ENCODE assay signal across 11 cellular contexts in genomic region chr9:131714821-131715220, GRCh38. TPM values are rescaled to one million over a fixed set of nuclear protein-coding genes. Genes with fewer than 3 reads are reported as not detected.
A peak's percentile ranks its signal among the peaks of the same experiment; 100 is the strongest.
DNase-seq lines count a peak whose midpoint lies in the region; ATAC-seq, FAIRE-seq and TF ChIP-seq lines count a peak whose summit lies in the region.
"Had no signal": no experiment of that assay in that cellular context is flagged by ENCODE, and none has a peak within 500 bp of the region (broad histone marks: within the 10 kb centered on the region; RNA-seq: fewer than 3 reads in every experiment).

No MANE protein-coding gene starts in this region.

- DNase-seq in IMR-90 (no peak), brain microvascular endothelial cell (no peak), HepG2 (ENCODE audit: low spot score) (no peak), spleen (no peak), DMS53 (lab: John Stamatoyannopoulos, UW) (no peak), mesendoderm (no peak)
- DNase-seq in activated CD4-positive, CD25-positive, alpha-beta regulatory T cell (lab: John Stamatoyannopoulos, UW) = no peak
- DNase-seq: NCI-H524, small intestine had no signal

- H4K5ac ChIP-seq in IMR-90 (ENCODE audit: low read depth, low read length) (no peak overlapping the region), mesendoderm (ENCODE audit: low read length) (no peak overlapping the region)

- H3K4me3 ChIP-seq in IMR-90 (ENCODE audit: insufficient read depth, low read depth, low read length) (no peak overlapping the region), brain microvascular endothelial cell (ENCODE audit: low read depth, low read length) (no peak overlapping the region), HepG2 (replicated peaks in 1 of 3; ENCODE audit: insufficient read depth in 1 of 3, low read depth in 2 of 3, low read length in 3 of 3) (no peak overlapping the region), spleen (no peak overlapping the region), mesendoderm (ENCODE audit: low read length) (no peak overlapping the region)

- peak overlapping the region; percentile 30 for H2BK5ac ChIP-seq in IMR-90 (ENCODE audit: low read depth, low read length, poor library complexity, severe bottlenecking)
- H2BK5ac ChIP-seq in mesendoderm (ENCODE audit: low read length) = no peak overlapping the region

- H2BK20ac ChIP-seq in IMR-90 (ENCODE audit: low read depth, low read length) = peak overlapping the region; percentile 14; the same call in 1 of the 2 replicates

- peaks cover 52% of the 10 kb centered on the region for H3K79me2 ChIP-seq in HepG2 (ENCODE audit: insufficient read depth, low read length)
- peaks cover 26% of the 10 kb centered on the region for H3K79me2 ChIP-seq in mesendoderm (ENCODE audit: control insufficient read depth, insufficient read depth, low read length)

- H3K4me1 ChIP-seq in IMR-90 (ENCODE audit: control insufficient read depth, insufficient read depth, low read length) = peaks cover 10% of the 10 kb centered on the region
- H3K4me1 ChIP-seq in HepG2 (ENCODE audit: insufficient read depth, low read length) = peaks cover 59% of the 10 kb centered on the region
- H3K4me1 ChIP-seq in spleen = peaks cover 8 to 100% (median 73%) of the 10 kb centered on the region in 6 donors
- H3K4me1 ChIP-seq in mesendoderm (ENCODE audit: control insufficient read depth, low read depth, low read length) = peaks cover 7% of the 10 kb centered on the region

- ATAC-seq in IMR-90 (ENCODE audit: low read depth) (no peak), HepG2 (no peak), HG03571 (IDR thresholded peaks at IDR 0.05; ENCODE audit: unreplicated experiment) (no peak)

- no peak for TF ChIP-seq RAD21 in IMR-90 (IDR thresholded peaks at IDR 0.05; ENCODE audit: low read length)
- no peak for TF ChIP-seq RAD21 in HepG2 (CRISPR knock-in tag; IDR thresholded peaks at IDR 0.05)

- TF ChIP-seq POLR2A in IMR-90 (IDR thresholded peaks at IDR 0.05; ENCODE audit: low read depth, low read length) = no peak
- no peak for TF ChIP-seq POLR2A in HepG2 (IDR thresholded peaks at IDR 0.05; ENCODE audit: insufficient read depth in 1 of 2, low read depth in 2 of 2, low read length in 2 of 2)
- no peak for TF ChIP-seq POLR2A in spleen (IDR thresholded peaks at IDR 0.05)

- H3K56ac ChIP-seq in IMR-90 (ENCODE audit: extremely low read depth, insufficient read depth, low read length) = no peak overlapping the region
- H3K56ac ChIP-seq in mesendoderm (ENCODE audit: low read length) = no peak overlapping the region

- FAIRE-seq in HepG2 (lab: Jason Lieb, UNC) = no peak
- FAIRE-seq: small intestine had no signal

- H2AFZ ChIP-seq in IMR-90 (replicated peaks; ENCODE audit: low read length, poor library complexity) (no peak overlapping the region), HepG2 (ENCODE audit: low read length) (no peak overlapping the region)

- H3K79me1 ChIP-seq in IMR-90 (ENCODE audit: low read depth in 1 of 2, low read length in 2 of 2) = peaks cover 40 to 88% of the 10 kb centered on the region in 2 experiments
- peaks cover 14% of the 10 kb centered on the region for H3K79me1 ChIP-seq in mesendoderm (ENCODE audit: low read length)

- dilution Hi-C loops in IMR-90 (cut with HindIII; ENCODE audit: low sequenced_read_pairs, unreplicated experiment) = no loop called here

- H3K9me3 ChIP-seq in IMR-90 (ENCODE audit: control insufficient read depth, insufficient read depth, low read length) = no peaks in the 10 kb centered on the region
- no peaks in the 10 kb centered on the region for H3K9me3 ChIP-seq in HepG2 (ENCODE audit: low read length)
- no peaks in the 10 kb centered on the region for H3K9me3 ChIP-seq in spleen
- H3K9me3 ChIP-seq: MG63 had no signal

- H3K4me2 ChIP-seq in IMR-90 (ENCODE audit: low read depth, low read length) = no peak overlapping the region
- H3K4me2 ChIP-seq in HepG2 (ENCODE audit: low read depth, low read length) = no peak overlapping the region
- no peak overlapping the region for H3K4me2 ChIP-seq in mesendoderm (ENCODE audit: low read length)

- H2BK120ac ChIP-seq in IMR-90 (ENCODE audit: low read depth, low read length) (peak overlapping the region; percentile 2), mesendoderm (ENCODE audit: low read depth, low read length) (no peak overlapping the region)

- no peaks in the 10 kb centered on the region for H3K36me3 ChIP-seq in IMR-90 (ENCODE audit: control insufficient read depth, insufficient read depth, low read length)
- H3K36me3 ChIP-seq in brain microvascular endothelial cell (replicated peaks) = no peaks in the 10 kb centered on the region
- H3K36me3 ChIP-seq in HepG2 (replicated peaks in 1 of 2; ENCODE audit: control insufficient read depth in 1 of 2, insufficient read depth in 2 of 2, low read length in 2 of 2) = no peaks in the 10 kb centered on the region
- peaks cover 0 to 29% (median 0%) of the 10 kb centered on the region in 6 donors for H3K36me3 ChIP-seq in spleen
- H3K36me3 ChIP-seq in mesendoderm (ENCODE audit: control insufficient read depth, insufficient read depth, low read length) = no peaks in the 10 kb centered on the region

- no peaks in the 10 kb centered on the region for H3K27me3 ChIP-seq in IMR-90 (ENCODE audit: control insufficient read depth, insufficient read depth, low read length)
- H3K27me3 ChIP-seq in brain microvascular endothelial cell (replicated peaks) = no peaks in the 10 kb centered on the region
- H3K27me3 ChIP-seq in HepG2 (ENCODE audit: control insufficient read depth in 1 of 2, insufficient read depth in 2 of 2, low read length in 2 of 2) = no peaks in the 10 kb centered on the region
- H3K27me3 ChIP-seq in spleen (replicated peaks in 1 of 7) = no peaks in the 10 kb centered on the region
- no peaks in the 10 kb centered on the region for H3K27me3 ChIP-seq in mesendoderm (ENCODE audit: insufficient read depth, low read length, poor library complexity)
- H3K27me3 ChIP-seq: MG63 had no signal

- H3K23ac ChIP-seq in IMR-90 (ENCODE audit: low read depth, low read length) (peak overlapping the region; percentile 33; the same call in 1 of the 2 replicates), mesendoderm (ENCODE audit: low read length) (no peak overlapping the region)

- 90% methylated on average over 5 of the region's 9 CpGs; no CpG with 5 or more reads in 1 of the 2 experiments for WGBS in IMR-90 (ENCODE audit: extremely low coverage in 2 of 2, insufficient read length in 1 of 2), 2 experiments
- 93% methylated on average over 9 of the region's 9 CpGs for WGBS in HepG2 (ENCODE audit: low lambda C conversion rate)
- WGBS in spleen, 5 donors = 49 to 86% (median 80%) methylated on average over 9 of the region's 9 CpGs
- no CpG with 5 or more reads among the region's 9 CpGs for WGBS in mesendoderm (ENCODE audit: extremely low coverage, insufficient coverage, low lambda C conversion rate)

- H3K9ac ChIP-seq in IMR-90 (ENCODE audit: low read depth, low read length) = no peak overlapping the region
- no peak overlapping the region for H3K9ac ChIP-seq in HepG2 (ENCODE audit: insufficient read depth, low read depth, low read length)
- no peak overlapping the region for H3K9ac ChIP-seq in mesendoderm (ENCODE audit: low read length)

- no peak for TF ChIP-seq CTCF in IMR-90 (conservative IDR thresholded peaks at IDR 0.05; ENCODE audit: low read depth, low read length)
- no peak for TF ChIP-seq CTCF in brain microvascular endothelial cell (IDR thresholded peaks at IDR 0.05; ENCODE audit: low read depth, low read length, missing control alignments)
- TF ChIP-seq CTCF in HepG2 (CRISPR knock-in tag; IDR thresholded peaks at IDR 0.05) = no peak
- no peak for TF ChIP-seq CTCF in spleen (IDR thresholded peaks at IDR 0.05 in 8 of 11, conservative IDR thresholded peaks at IDR 0.05 in 3 of 11)

- peak overlapping the region; percentile 52 for H3K14ac ChIP-seq in IMR-90 (replicated peaks; ENCODE audit: low read depth, low read length)

- H2AK5ac ChIP-seq in IMR-90 (ENCODE audit: low read depth, low read length) (peak overlapping the region; percentile 96), mesendoderm (ENCODE audit: low read length) (no peak overlapping the region)

- H4K20me1 ChIP-seq in IMR-90 (ENCODE audit: insufficient read depth, low read length) (peaks cover 49% of the 10 kb centered on the region), HepG2 (ENCODE audit: insufficient read depth, low read length) (no peaks in the 10 kb centered on the region)

- POLR2A ChIA-PET in IMR-90 (lab: Charles Lee; ENCODE audit: unreplicated experiment) = interaction anchor here (1.3 kb wide), 1 partner anchor 56 kb away, joined by 3 read pairs; no protein-coding TSS in a partner anchor
- POLR2A ChIA-PET in HepG2 (lab: Yijun Ruan, JAX) = interaction anchor here (0.7 kb wide), 1 partner anchor 325 kb away, joined by 3 read pairs; no protein-coding TSS in a partner anchor

- H4K91ac ChIP-seq in IMR-90 (ENCODE audit: insufficient read depth, low read depth, low read length) = peak overlapping the region; percentile 49

- H3K4ac ChIP-seq in IMR-90 (ENCODE audit: low read depth, low read length) = peak overlapping the region; percentile 66
- no peak overlapping the region for H3K4ac ChIP-seq in mesendoderm (ENCODE audit: low read depth, low read length)

- peak overlapping the region; percentile 56; the same call in 2 of the 3 replicates for H2BK15ac ChIP-seq in IMR-90 (ENCODE audit: low read depth, low read length)
- no peak overlapping the region for H2BK15ac ChIP-seq in mesendoderm (replicated peaks; ENCODE audit: low read depth)

- BruUV-seq in IMR-90 (replicated peaks; lab: Mats Ljungman, UMichigan) (no TSS peak), HepG2 (replicated peaks; lab: Mats Ljungman, UMichigan) (no TSS peak)

- peak overlapping the region; percentile 13; the same call in 1 of the 2 replicates for H3K18ac ChIP-seq in IMR-90 (ENCODE audit: low read depth, low read length)
- H3K18ac ChIP-seq in mesendoderm (ENCODE audit: low read length) = no peak overlapping the region

- H3K27ac ChIP-seq in IMR-90 (ENCODE audit: insufficient read depth, low read length) (peak overlapping the region; percentile 72; the same call in 1 of the 2 replicates), brain microvascular endothelial cell (peak overlapping the region; percentile 84), HepG2 (ENCODE audit: extremely low read length, insufficient read depth, low read length) (no peak overlapping the region), spleen (peak overlapping the region in 5 of 8 donors; percentile 7 to 63 (median 57)), mesendoderm (ENCODE audit: low read depth, low read length) (no peak overlapping the region)

- peak overlapping the region; percentile 73 for H2AK9ac ChIP-seq in IMR-90 (replicated peaks; ENCODE audit: low read depth, low read length, poor library complexity)

- peak overlapping the region in 1 of 2 experiments; percentile 38; a peak in 1 of 4 replicates for H4K8ac ChIP-seq in IMR-90 (ENCODE audit: low read depth in 2 of 2, low read length in 2 of 2)
- no peak overlapping the region for H4K8ac ChIP-seq in mesendoderm (ENCODE audit: low read depth, low read length)

- CTCF ChIA-PET in IMR-90 (lab: Yijun Ruan, JAX) (interaction anchor here (1.2 kb wide), 1 partner anchor 17 kb away, joined by 5 read pairs; no protein-coding TSS in a partner anchor), HepG2 (lab: Yijun Ruan, JAX; ENCODE audit: low intra/inter-chr PET ratio, low total read pairs) (no interaction called here)

- in situ Hi-C loops in IMR-90 (cut with MboI; ENCODE audit: low sequenced_read_pairs) = no loop called here
- in situ Hi-C loops in brain microvascular endothelial cell (cut with HindIII; ENCODE audit: low pct_ligation_motif_present, low sequenced_read_pairs) = no loop called here
- in situ Hi-C loops in HepG2 (cut with HindIII; ENCODE audit: extremely low pct_ligation_motif_present, low pct_unique_long_range_greater_than_20kb) = no loop called here

- H3K9me1 ChIP-seq in IMR-90 (ENCODE audit: insufficient read depth, low read length) = peaks cover 21% of the 10 kb centered on the region

- intact Hi-C loops in IMR-90 (cut with micrococcal nuclease) = loop anchor here (2.0 kb wide), 1 partner anchor 14 kb away; no protein-coding TSS in a partner anchor
- intact Hi-C loops in HepG2 (cut with micrococcal nuclease; ENCODE audit: unreplicated experiment) = no loop called here
- intact Hi-C loops in spleen (cut with DNase I; ENCODE audit: low total_unique reads) = no loop called here

- no peak for TF ChIP-seq EP300 in HepG2 (IDR thresholded peaks at IDR 0.05; ENCODE audit: low read depth in 2 of 2, low read length in 2 of 2)
- TF ChIP-seq EP300 in HepG2 (CRISPR knock-in tag; IDR thresholded peaks at IDR 0.05; ENCODE audit: borderline replicate concordance) = no peak

RNA-seq across cellular contexts. Expression of gene RAPGEF1, which starts 25.1 kb away (rescaled TPM):
- total RNA-seq in IMR-90 (2012; rRNA removed) = 13.1 and 13.3 TPM in 2 replicates
- 22.3 and 23.0 TPM in 2 replicates for polyA plus RNA-seq in IMR-90 (2012; rRNA removed)
- 14.6 and 21.5 TPM in 2 replicates for polyA plus RNA-seq in IMR-90 (2012; cell fraction: cytosol; rRNA removed)
- 30.5 and 31.7 TPM in 2 replicates for polyA plus RNA-seq in IMR-90 (2012; cell fraction: nucleus; rRNA removed; ENCODE audit: low replicate concordance)
- 21.2 and 21.7 TPM in 2 replicates for total RNA-seq in HepG2 (2016; rRNA removed; fragmentation: Illumina TruSeq; extraction: Trizol)
- total RNA-seq in HepG2 (2016; cell fraction: cytosol; rRNA removed; fragmentation: Illumina TruSeq; extraction: Trizol; ENCODE audit: low read depth) = 6.1 and 9.4 TPM in 2 replicates
- 17.2 and 20.5 TPM in 2 replicates for total RNA-seq in HepG2 (2016; cell fraction: insoluble cytoplasmic fraction; rRNA removed; fragmentation: Illumina TruSeq; extraction: Trizol)
- total RNA-seq in HepG2 (2016; cell fraction: membrane; rRNA removed; fragmentation: Illumina TruSeq; extraction: Trizol) = 22.7 and 23.5 TPM in 2 replicates
- 15.4 and 18.1 TPM in 2 replicates for total RNA-seq in HepG2 (2016; cell fraction: nucleus; rRNA removed; fragmentation: Illumina TruSeq; extraction: Trizol)
- polyA plus RNA-seq in HepG2 (2011; rRNA removed) = 38.9 and 46.6 TPM in 2 replicates
- 29.9 and 30.8 TPM in 2 replicates for polyA plus RNA-seq in HepG2 (2011; cell fraction: cytosol; rRNA removed)
- 38.0 and 38.2 TPM in 2 replicates for polyA plus RNA-seq in HepG2 (2011; cell fraction: nucleus; rRNA removed)
- 36.7 and 38.5 TPM in 2 replicates for polyA plus RNA-seq in HepG2 (2012)
- polyA plus RNA-seq in HepG2 (2016; cell fraction: cytosol; fragmentation: Illumina TruSeq; extraction: Trizol; ENCODE audit: low read depth) = 2.1 and 3.2 TPM in 2 replicates
- 16.9 and 24.5 TPM in 2 replicates for polyA plus RNA-seq in HepG2 (2016; cell fraction: insoluble cytoplasmic fraction; fragmentation: Illumina TruSeq; extraction: Trizol; ENCODE audit: low read depth)
- polyA plus RNA-seq in HepG2 (2016; cell fraction: membrane; fragmentation: Illumina TruSeq; extraction: Trizol; ENCODE audit: low read depth) = 15.6 and 18.4 TPM in 2 replicates
- polyA plus RNA-seq in HepG2 (2016; cell fraction: nucleus; fragmentation: Illumina TruSeq; extraction: Trizol; ENCODE audit: insufficient read depth, low read depth) = 22.7 and 25.7 TPM in 2 replicates
- 31.8 and 52.5 TPM in 2 replicates for polyA minus RNA-seq in HepG2 (2011; rRNA and poly(A)+ RNA removed; ENCODE audit: low replicate concordance)
- polyA minus RNA-seq in HepG2 (2011; cell fraction: cytosol; rRNA and poly(A)+ RNA removed) = 25.4 and 30.6 TPM in 2 replicates
- polyA minus RNA-seq in HepG2 (2011; cell fraction: nucleus; rRNA and poly(A)+ RNA removed) = 18.2 and 24.7 TPM in 2 replicates
- 100 to 1,000 TPM in 6 of 7 donors, 10 to 100 TPM in 1; 88.1 to 137 (median 118) TPM for total RNA-seq in spleen
- 10 to 100 TPM; 16.9 to 47.8 (median 19.9) TPM for polyA plus RNA-seq in spleen
- polyA plus RNA-seq in mesendoderm (2013, experiment 1 of 2) = 43.2 TPM
- 44.5 TPM for polyA plus RNA-seq in mesendoderm (2013, experiment 2 of 2)

Comparison
In these comparisons a context has a peak if more than half of its experiments do, and no peak if none do; other contexts are left out.
1. H3K27ac ChIP-seq: peak in IMR-90 (single experiment), brain microvascular endothelial cell (single experiment) and spleen (5 of 8); none in HepG2 (single experiment) and mesendoderm (single experiment).